ENCODE assay signal across 20 cellular contexts in genomic region chr1:221279146-221279545, GRCh38.
DNase-seq lines count a peak whose midpoint lies in the region; ATAC-seq and TF ChIP-seq lines count a peak whose summit lies in the region.
"Had no signal": no experiment of that assay in that cellular context is flagged by ENCODE, and none has a peak within 500 bp of the region (broad histone marks: within the 10 kb centered on the region; RNA-seq: fewer than 3 reads in every experiment).

No MANE protein-coding gene starts in this region.

- in situ Hi-C loops in GM23248 (cut with MboI) (no loop called here), HAP-1 (cut with MboI; ENCODE audit: low sequenced_read_pairs) (no loop called here)

- H2AFZ ChIP-seq in GM23248: no peak overlapping the region
- H2AFZ ChIP-seq: PC-9 had no signal

- H3K27ac ChIP-seq in GM23248: no peak overlapping the region
- H3K27ac ChIP-seq: PC-9 had no signal

- H3K27me3 ChIP-seq in GM23248 (replicated peaks; ENCODE audit: insufficient read depth) (no peaks in the 10 kb centered on the region), HAP-1 (ENCODE audit: low read depth) (no peaks in the 10 kb centered on the region)
- H3K27me3 ChIP-seq: BE2C, MG63 had no signal

- H3K9ac ChIP-seq in GM23248: no peak overlapping the region

- no peak overlapping the region for H3K4me3 ChIP-seq in GM23248
- no peak overlapping the region for H3K4me3 ChIP-seq in fibroblast of villous mesenchyme (ENCODE audit: low read depth, low read length)
- no peak overlapping the region for H3K4me3 ChIP-seq in HAP-1
- H3K4me3 ChIP-seq: GM12878, MG63, PC-9 had no signal

- H3F3A ChIP-seq in GM23248 (ENCODE audit: insufficient read depth): no peaks in the 10 kb centered on the region

- H3K79me2 ChIP-seq in GM23248 (ENCODE audit: insufficient read depth): no peaks in the 10 kb centered on the region

- H4K20me1 ChIP-seq in GM23248 (ENCODE audit: insufficient read depth): no peaks in the 10 kb centered on the region

- H3K4me1 ChIP-seq in GM23248 (ENCODE audit: insufficient read depth) (peaks cover 11% of the 10 kb centered on the region; the same call in 1 of the 2 replicates), HAP-1 (peaks cover 2% of the 10 kb centered on the region; the same call in 1 of the 2 replicates)

- no peaks in the 10 kb centered on the region for H3K36me3 ChIP-seq in GM23248 (ENCODE audit: low read depth)
- no peaks in the 10 kb centered on the region for H3K36me3 ChIP-seq in HAP-1 (replicated peaks)
- H3K36me3 ChIP-seq: BE2C, MG63 had no signal

- H3K9me3 ChIP-seq in GM23248 (ENCODE audit: low read depth) (no peaks in the 10 kb centered on the region), HAP-1 (no peaks in the 10 kb centered on the region)
- H3K9me3 ChIP-seq: BE2C had no signal

- DNase-seq in AG08395 (ENCODE audit: low spot score) (peak; percentile 14), GM23248 (peak; percentile 45), dermis blood vessel endothelial cell (peak; percentile 21), fibroblast of villous mesenchyme (ENCODE audit: low read depth) (peak; percentile 30), HAP-1 (ENCODE audit: low spot score in 2 of 2) (no peak), NCI-H2081 (lab: John Stamatoyannopoulos, UW) (no peak), H4 (ENCODE audit: low spot score) (no peak)
- DNase-seq in stimulated activated naive CD8-positive, alpha-beta T cell treated with anti-CD3 and anti-CD28 coated beads, Interleukin-15, Interleukin-2, amounts not matched to agents 100 U/mL and 50 U/mL, for 24 hours: no peak
- DNase-seq: BE2C, EL, Karpas-422, MG63, NCI-H1417, NCI-H187, NCI-H2107, NCI-H510A, PC-9, RPMI8226, SHP77 had no signal

- no peak for ATAC-seq in stimulated activated naive CD8-positive, alpha-beta T cell treated with anti-CD3 and anti-CD28 coated beads, Interleukin-15, Interleukin-2, amounts not matched to agents 100 U/mL and 50 U/mL, for 24 hours
- ATAC-seq: GM12878 had no signal

- TF ChIP-seq CTCF in fibroblast of villous mesenchyme (IDR thresholded peaks at IDR 0.05; ENCODE audit: insufficient read depth, low read depth, low read length): no peak

- no peak overlapping the region for H3K4me2 ChIP-seq in GM23248 (ENCODE audit: unreplicated experiment)
- H3K4me2 ChIP-seq: PC-9 had no signal

- no peaks in the 10 kb centered on the region for H3K9me2 ChIP-seq in GM23248 (ENCODE audit: insufficient read depth)

Comparison
In these comparisons a context has a peak if more than half of its experiments do, and no peak if none do; other contexts are left out.
1. DNase-seq: peak in AG08395 (single experiment), GM23248 (single experiment), dermis blood vessel endothelial cell (single experiment) and fibroblast of villous mesenchyme (single experiment); none in HAP-1 (0 of 2), NCI-H2081 (0 of 2), stimulated activated naive CD8-positive, alpha-beta T cell treated with anti-CD3 and anti-CD28 coated beads, Interleukin-15, Interleukin-2, amounts not matched to agents 100 U/mL and 50 U/mL, for 24 hours (single experiment) and H4 (single experiment).